Comparison of ENCODE assay signal across 8 cellular contexts in genomic region chr16:30949655-30950515, GRCh38. TPM values are rescaled to one million over a fixed set of nuclear protein-coding genes. Genes with fewer than 3 reads are reported as not detected.
A peak's percentile ranks its signal among the peaks of the same experiment; 100 is the strongest.
DNase-seq lines count a peak whose midpoint lies in the region; ATAC-seq, FAIRE-seq and TF ChIP-seq lines count a peak whose summit lies in the region.

No MANE protein-coding gene starts in this region.

- no peaks in the 10 kb centered on the region for H3K27me3 Mint-ChIP-seq in progenitor cell of endocrine pancreas

- H3K36me3 Mint-ChIP-seq in activated naive CD4-positive, alpha-beta T cell treated with anti-CD3 and anti-CD28 coated beads, Interleukin-2, amount 50 U/mL, for 72 hours, result peaks cover 0 to 9% of the 10 kb centered on the region in 2 donors
- peaks cover 5% of the 10 kb centered on the region for H3K36me3 Mint-ChIP-seq in progenitor cell of endocrine pancreas (ENCODE audit: insufficient read depth)

- H3K4me1 Mint-ChIP-seq in progenitor cell of endocrine pancreas (ENCODE audit: low read depth), result peaks cover 16% of the 10 kb centered on the region

- ATAC-seq in HG02884 (IDR thresholded peaks at IDR 0.05; ENCODE audit: unreplicated experiment), result peak; percentile 44
- peak; percentile 79 to 86 for ATAC-seq in activated naive CD4-positive, alpha-beta T cell treated with anti-CD3 and anti-CD28 coated beads, Interleukin-2, amount 50 U/mL, for 72 hours
- peak; percentile 54 to 75 (median 69) for ATAC-seq in heart right ventricle
- no peak for ATAC-seq in HG03025 (IDR thresholded peaks at IDR 0.05; ENCODE audit: low FRiP score, unreplicated experiment)

- peak; percentile 84 for FAIRE-seq in GM12892 (lab: Jason Lieb, UNC)

- POLR2A ChIA-PET in AG04449 (lab: Yijun Ruan, JAX), result interaction anchor here (0.6 to 1.2 kb wide), 3 partner anchors 10 to 243 kb away, joined by 3 read pairs; no protein-coding TSS in a partner anchor

- peak overlapping the region; percentile 78 for H3K4me3 Mint-ChIP-seq in progenitor cell of endocrine pancreas (ENCODE audit: low read depth)

- H3K9me3 ChIP-seq in NT2/D1 (ENCODE audit: insufficient read depth, low read length), result no peaks in the 10 kb centered on the region
- no peaks in the 10 kb centered on the region for H3K9me3 ChIP-seq in heart right ventricle

- CTCF ChIA-PET in AG04449 (lab: Yijun Ruan, JAX), result interaction anchor here (0.8 to 8.4 kb wide), 8 partner anchors 8 to 919 kb away, joined by 3 to 103 read pairs (median 5); partner anchors contain the start of genes VKORC1 and ZNF843

- TF ChIP-seq CTCF in AG04449 (IDR thresholded peaks at IDR 0.05; ENCODE audit: insufficient read depth, low read length, missing control alignments), result no peak
- TF ChIP-seq CTCF in heart right ventricle (IDR thresholded peaks at IDR 0.05), result peak in 2 of 9 donors; percentile 9 to 15
- TF ChIP-seq CTCF in progenitor cell of endocrine pancreas (IDR thresholded peaks at IDR 0.05; ENCODE audit: unreplicated experiment), result no peak

- peak overlapping the region; percentile 97 for H3K9ac ChIP-seq in NT2/D1 (ENCODE audit: insufficient read length, low read depth)

- H3K4me3 ChIP-seq in AG04449 (ENCODE audit: low read depth, low read length) (peak overlapping the region; percentile 71), NT2/D1 (ENCODE audit: insufficient read length, low read depth) (peak overlapping the region; percentile 69), heart right ventricle (peak overlapping the region; percentile 65 to 100 (median 99))

- peaks cover 21% of the 10 kb centered on the region for H3K36me3 ChIP-seq in NT2/D1 (ENCODE audit: insufficient read depth, insufficient read length, low read length)
- H3K36me3 ChIP-seq in heart right ventricle, result peaks cover 0 to 24% (median 0%) of the 10 kb centered on the region in 9 donors

- H3K27me3 ChIP-seq in NT2/D1 (ENCODE audit: insufficient read depth, insufficient read length), result no peaks in the 10 kb centered on the region
- no peaks in the 10 kb centered on the region for H3K27me3 ChIP-seq in heart right ventricle

- H3K27ac ChIP-seq in heart right ventricle, result peak overlapping the region; percentile 86 to 98 (median 95)

- DNase-seq in AG04449 (ENCODE audit: low read depth, low spot score), result no peak
- DNase-seq in GM12892 (ENCODE audit: insufficient read length), result no peak
- DNase-seq in NT2/D1 (ENCODE audit: low read depth, low spot score), result no peak
- peak; percentile 62 to 83 for DNase-seq in activated naive CD4-positive, alpha-beta T cell treated with anti-CD3 and anti-CD28 coated beads, Interleukin-2, amount 50 U/mL, for 72 hours (ENCODE audit: low spot score in 2 of 2)
- DNase-seq in heart right ventricle, result peak; percentile 82 to 85
- DNase-seq in progenitor cell of endocrine pancreas (ENCODE audit: low spot score, unreplicated experiment), result no peak

- H3K27ac Mint-ChIP-seq in activated naive CD4-positive, alpha-beta T cell treated with anti-CD3 and anti-CD28 coated beads, Interleukin-2, amount 50 U/mL, for 72 hours, result peak overlapping the region; percentile 77 to 85
- peak overlapping the region; percentile 83 for H3K27ac Mint-ChIP-seq in progenitor cell of endocrine pancreas

- 8 to 11% methylated on average over 20 of the region's 20 CpGs for WGBS in heart right ventricle, 2 donors

- intact Hi-C loops in heart right ventricle (cut with DNase I), result loop anchor here in 2 of 10 donors (10.0 kb wide), 2 partner anchors 495 to 925 kb away; partner anchors contain the start of genes ZNF267 (in 1 of the 2) and ZNF843 (in 1 of the 2)

- peak; percentile 73; the same call in 1 of the 2 replicates for TF ChIP-seq POLR2A in GM12892 (IDR thresholded peaks at IDR 0.05; ENCODE audit: low read depth, low read length)

- H3K9me3 Mint-ChIP-seq in activated naive CD4-positive, alpha-beta T cell treated with anti-CD3 and anti-CD28 coated beads, Interleukin-2, amount 50 U/mL, for 72 hours, result no peaks in the 10 kb centered on the region
- no peaks in the 10 kb centered on the region for H3K9me3 Mint-ChIP-seq in progenitor cell of endocrine pancreas (ENCODE audit: low read depth)

- H3K4me1 ChIP-seq in NT2/D1 (ENCODE audit: insufficient read depth, insufficient read length), result peaks cover 18% of the 10 kb centered on the region
- peaks cover 6 to 52% (median 42%) of the 10 kb centered on the region in 9 donors for H3K4me1 ChIP-seq in heart right ventricle

RNA-seq across cellular contexts. Expression of gene ORAI3, which starts 1.0 kb away (rescaled TPM):
- polyA plus RNA-seq in GM12892 (2012; ENCODE audit: missing spikeins), result 13.5 TPM
- total RNA-seq in activated naive CD4-positive, alpha-beta T cell treated with anti-CD3 and anti-CD28 coated beads, Interleukin-2, amount 50 U/mL, for 72 hours, result 10 to 100 TPM in 1 of 2 donors, 1 to 10 TPM in 1; 7.3 to 17.1 TPM
- total RNA-seq in heart right ventricle, result 10 to 100 TPM in 8 of 10 donors, 1 to 10 TPM in 2; 7.8 to 19.8 (median 11.4) TPM
- polyA plus RNA-seq in heart right ventricle, result 10 to 100 TPM; 10.1 to 15.4 TPM
- 19.1 and 19.5 TPM in 2 replicates for total RNA-seq in progenitor cell of endocrine pancreas

RNA-seq across cellular contexts. Expression of gene SETD1A, which starts 7.7 kb away (rescaled TPM):
- polyA plus RNA-seq in GM12892 (2012; ENCODE audit: missing spikeins), result 4.7 TPM
- total RNA-seq in activated naive CD4-positive, alpha-beta T cell treated with anti-CD3 and anti-CD28 coated beads, Interleukin-2, amount 50 U/mL, for 72 hours, result 10 to 100 TPM; 24.5 to 34.1 TPM
- 10 to 100 TPM in 2 of 10 donors, 1 to 10 TPM in 8; 7.5 to 11.4 (median 9.2) TPM for total RNA-seq in heart right ventricle
- 10 to 100 TPM in 1 of 2 donors, 1 to 10 TPM in 1; 5.8 to 11.2 TPM for polyA plus RNA-seq in heart right ventricle
- 25.4 and 27.7 TPM in 2 replicates for total RNA-seq in progenitor cell of endocrine pancreas

RNA-seq across cellular contexts. Expression of gene FBXL19, which starts 26.5 kb away (rescaled TPM):
- 3.3 TPM for polyA plus RNA-seq in GM12892 (2012; ENCODE audit: missing spikeins)
- 10 to 100 TPM; 24.4 to 36.4 TPM for total RNA-seq in activated naive CD4-positive, alpha-beta T cell treated with anti-CD3 and anti-CD28 coated beads, Interleukin-2, amount 50 U/mL, for 72 hours
- total RNA-seq in heart right ventricle (1 to 10 TPM; 4.1 to 8.7 (median 5.8) TPM), progenitor cell of endocrine pancreas (65.6 and 66.8 TPM in 2 replicates)
- 10 to 100 TPM in 1 of 2 donors, 1 to 10 TPM in 1; 5.4 to 14.1 TPM for polyA plus RNA-seq in heart right ventricle

RNA-seq across cellular contexts. Expression of gene HSD3B7, which starts 35.1 kb away (rescaled TPM):
- polyA plus RNA-seq in GM12892 (2012; ENCODE audit: missing spikeins), result 0.74 TPM
- 1 to 10 TPM; 4.1 to 9.2 TPM for total RNA-seq in activated naive CD4-positive, alpha-beta T cell treated with anti-CD3 and anti-CD28 coated beads, Interleukin-2, amount 50 U/mL, for 72 hours
- total RNA-seq in heart right ventricle (10 to 100 TPM in 1 of 10 donors, 1 to 10 TPM in 9; 3.3 to 13.3 (median 5.3) TPM), progenitor cell of endocrine pancreas (4.6 and 5.5 TPM in 2 replicates)
- 10 to 100 TPM in 1 of 2 donors, 1 to 10 TPM in 1; 6.8 to 12.2 TPM for polyA plus RNA-seq in heart right ventricle

RNA-seq across cellular contexts. Expression of gene CTF1, which starts 53.5 kb away (rescaled TPM):
- polyA plus RNA-seq in GM12892 (2012; ENCODE audit: missing spikeins), result not detected
- total RNA-seq in activated naive CD4-positive, alpha-beta T cell treated with anti-CD3 and anti-CD28 coated beads, Interleukin-2, amount 50 U/mL, for 72 hours, result under 1 TPM; 0.29 to 0.96 TPM
- total RNA-seq in heart right ventricle (10 to 100 TPM in 9 of 10 donors, 1 to 10 TPM in 1; 8.6 to 28.2 (median 19.9) TPM), progenitor cell of endocrine pancreas (4.5 and 5.1 TPM in 2 replicates)
- 10 to 100 TPM in 1 of 2 donors, 1 to 10 TPM in 1; 6.5 to 10.4 TPM for polyA plus RNA-seq in heart right ventricle

Comparison
In these comparisons a context has a peak if more than half of its experiments do, and no peak if none do; other contexts are left out.
1. DNase-seq: peak in activated naive CD4-positive, alpha-beta T cell treated with anti-CD3 and anti-CD28 coated beads, Interleukin-2, amount 50 U/mL, for 72 hours (2 of 2) and heart right ventricle (2 of 2); none in AG04449 (single experiment), GM12892 (single experiment), NT2/D1 (single experiment) and progenitor cell of endocrine pancreas (single experiment).
2. Peak in every context shown above with its lines, with median percentiles within 50 percentile points of each other: H3K4me3 ChIP-seq.